21 cellular contexts compared by ENCODE assay signal in genomic region chr4:167986044-167986443, GRCh38.
A peak's percentile ranks its signal among the peaks of the same experiment; 100 is the strongest.
DNase-seq lines count a peak whose midpoint lies in the region; ATAC-seq, FAIRE-seq and TF ChIP-seq lines count a peak whose summit lies in the region.
"Had no signal": no experiment of that assay in that cellular context is flagged by ENCODE, and none has a peak within 500 bp of the region (broad histone marks: within the 10 kb centered on the region; RNA-seq: fewer than 3 reads in every experiment).

No MANE protein-coding gene starts in this region.

- H3K4me3 ChIP-seq in H1 (ENCODE audit: extremely low read depth in 1 of 4, insufficient read depth in 2 of 4, low read depth in 3 of 4, low read length in 4 of 4) (no peak overlapping the region), spleen (no peak overlapping the region), aorta (ENCODE audit: low read length in 2 of 2) (no peak overlapping the region), adrenal gland (no peak overlapping the region)
- H3K4me3 ChIP-seq: BLaER1 had no signal

- H2AFZ ChIP-seq in H1 (ENCODE audit: low read length): no peak overlapping the region

- POLR2A ChIA-PET in H1 (lab: Charles Lee; ENCODE audit: partially characterized antibody): no interaction called here

- TF ChIP-seq RAD21 in H1 (IDR thresholded peaks at IDR 0.05 in 1 of 2, conservative IDR thresholded peaks at IDR 0.05 in 1 of 2; ENCODE audit: low read depth in 2 of 2, low read length in 2 of 2): no peak

- DNase-seq in H1 (ENCODE audit: low read depth in 1 of 2, low spot score in 2 of 2) (no peak), spleen (peak; percentile 46), aorta (no peak), LoVo (ENCODE audit: low spot score) (no peak), A172 (ENCODE audit: low spot score) (no peak), adrenal gland (no peak)
- DNase-seq: CD4-positive, CD25-positive, alpha-beta regulatory T cell; CD8-positive, alpha-beta T cell; DMS 273 treated with DMSO at 0.1 percent for 48 hours; DMS79; EL; GF-D8; GOT3; H7; HCEC 1CT had no signal

- H3K4me2 ChIP-seq in H1 (ENCODE audit: insufficient read depth in 1 of 2, low read depth in 2 of 2, low read length in 2 of 2): no peak overlapping the region
- H3K4me2 ChIP-seq: BLaER1 had no signal

- ATAC-seq in aorta (ENCODE audit: low FRiP score): peak; percentile 52
- ATAC-seq: CD8-positive, alpha-beta T cell had no signal

- no peak overlapping the region for H3K56ac ChIP-seq in H1 (replicated peaks; ENCODE audit: insufficient read length, low read depth, low read length)

- H4K5ac ChIP-seq in H1 (ENCODE audit: insufficient read length, low read depth, low read length): no peak overlapping the region

- intact Hi-C loops in spleen (cut with DNase I; ENCODE audit: low total_unique reads) (no loop called here), aorta (cut with DNase I) (no loop called here), adrenal gland (cut with DNase I) (no loop called here)

- H3K4ac ChIP-seq in H1 (replicated peaks; ENCODE audit: insufficient read length, low read depth, low read length): no peak overlapping the region

- no peak overlapping the region for H3K23ac ChIP-seq in H1 (ENCODE audit: insufficient read length)

- H3K9me3 ChIP-seq in H1 (ENCODE audit: insufficient read depth in 2 of 2, low read depth in 1 of 2, low read length in 1 of 2) (no peaks in the 10 kb centered on the region), spleen (peaks cover 0 to 49% (median 45%) of the 10 kb centered on the region in 8 donors), aorta (ENCODE audit: control insufficient read depth, low read length) (peaks cover 2% of the 10 kb centered on the region), adrenal gland (replicated peaks in 1 of 3) (no peaks in the 10 kb centered on the region)
- H3K9me3 ChIP-seq: BLaER1 had no signal

- no peak overlapping the region; the same call in 1 of the 2 replicates for H2BK12ac ChIP-seq in H1 (ENCODE audit: low read depth, low read length)

- CTCF ChIA-PET in H1 (lab: Charles Lee; ENCODE audit: partially characterized antibody): interaction anchor here (1.8 kb wide), 1 partner anchor 168 kb away, joined by 4 read pairs; no protein-coding TSS in a partner anchor

- no peak overlapping the region for H4K8ac ChIP-seq in H1 (ENCODE audit: extremely low read depth, insufficient read depth, low read length)

- WGBS in H1 (ENCODE audit: extremely low coverage in 1 of 2, insufficient coverage in 1 of 2, insufficient read length in 1 of 2, insufficient replicate concordance in 2 of 2, low coverage in 1 of 2, low lambda C conversion rate in 2 of 2, missing lambda C conversion rate in 1 of 2), 2 experiments: 96% methylated on average over 3 of the region's 3 CpGs; no CpG with 5 or more reads in 1 of the 2 experiments
- 82 to 92% (median 85%) methylated on average over 2 to 3 of the region's 3 CpGs for WGBS in spleen, 5 donors
- WGBS in aorta, 2 donors: 85 to 88% methylated on average over 3 of the region's 3 CpGs
- 56 to 93% (median 83%) methylated on average over 3 of the region's 3 CpGs; no CpG with 5 or more reads in 1 of the 4 donors for WGBS in adrenal gland, 4 donors

- H3K18ac ChIP-seq in H1 (ENCODE audit: extremely low read depth, low read length): no peak overlapping the region

- H4K20me1 ChIP-seq in H1 (replicated peaks in 1 of 2; ENCODE audit: control insufficient read depth in 1 of 2, insufficient read depth in 2 of 2, low read length in 2 of 2): no peaks in the 10 kb centered on the region
- H4K20me1 ChIP-seq: BLaER1 had no signal

- H3K36me3 ChIP-seq in H1 (ENCODE audit: control insufficient read depth in 2 of 4, insufficient read depth in 4 of 4, low read length in 3 of 4): no peaks in the 10 kb centered on the region
- no peaks in the 10 kb centered on the region for H3K36me3 ChIP-seq in spleen
- no peaks in the 10 kb centered on the region for H3K36me3 ChIP-seq in aorta (ENCODE audit: control insufficient read depth in 1 of 2, insufficient read depth in 2 of 2, low read length in 1 of 2)
- no peaks in the 10 kb centered on the region for H3K36me3 ChIP-seq in adrenal gland (replicated peaks in 1 of 2)
- H3K36me3 ChIP-seq: BLaER1 had no signal

- H3K79me1 ChIP-seq in H1 (ENCODE audit: low read depth, low read length): no peaks in the 10 kb centered on the region

- H3K27me3 ChIP-seq in H1 (replicated peaks in 1 of 4; ENCODE audit: control insufficient read depth in 3 of 4, extremely low read depth in 1 of 4, insufficient read depth in 3 of 4, low read length in 3 of 4) (no peaks in the 10 kb centered on the region), spleen (replicated peaks in 1 of 7) (no peaks in the 10 kb centered on the region), aorta (ENCODE audit: control insufficient read depth in 1 of 2, insufficient read depth in 2 of 2, low read length in 1 of 2) (no peaks in the 10 kb centered on the region), adrenal gland (no peaks in the 10 kb centered on the region)
- H3K27me3 ChIP-seq: BLaER1 had no signal

- no peak for TF ChIP-seq CTCF in H1 (IDR thresholded peaks at IDR 0.05; ENCODE audit: control extremely low read depth in 1 of 3, insufficient read depth in 1 of 3, low read depth in 1 of 3, low read length in 3 of 3)
- no peak for TF ChIP-seq CTCF in spleen (IDR thresholded peaks at IDR 0.05 in 8 of 11, conservative IDR thresholded peaks at IDR 0.05 in 3 of 11)
- no peak for TF ChIP-seq CTCF in adrenal gland (IDR thresholded peaks at IDR 0.05)

- peak overlapping the region; percentile 22 for H2BK120ac ChIP-seq in H1 (replicated peaks; ENCODE audit: low read depth, low read length)

- FAIRE-seq in H1 (lab: Jason Lieb, UNC): no peak
- FAIRE-seq: A204.1, D721Med, GM12891, GM18507 had no signal

- H3K9ac ChIP-seq in H1 (replicated peaks in 1 of 4; ENCODE audit: extremely low read depth in 1 of 4, low read depth in 3 of 4, low read length in 3 of 4): no peak overlapping the region
- H3K9ac ChIP-seq: BLaER1 had no signal

- no peaks in the 10 kb centered on the region for H3K79me2 ChIP-seq in H1 (ENCODE audit: control insufficient read depth in 1 of 2, insufficient read depth in 2 of 2, low read length in 2 of 2)

- H3K27ac ChIP-seq in H1 (ENCODE audit: low read depth, low read length) (no peak overlapping the region), spleen (no peak overlapping the region), aorta (ENCODE audit: low read depth in 1 of 2, low read length in 2 of 2) (no peak overlapping the region), adrenal gland (no peak overlapping the region)
- H3K27ac ChIP-seq: BLaER1, C4-2B had no signal

- H2BK5ac ChIP-seq in H1 (ENCODE audit: low read depth, low read length): no peak overlapping the region

- H4K91ac ChIP-seq in H1 (replicated peaks; ENCODE audit: insufficient read length, low read length): peak overlapping the region; percentile 15

- H3K4me1 ChIP-seq in H1 (replicated peaks in 1 of 4; ENCODE audit: control insufficient read depth in 3 of 4, insufficient read depth in 4 of 4, low read length in 3 of 4) (no peaks in the 10 kb centered on the region), spleen (no peaks in the 10 kb centered on the region), aorta (ENCODE audit: control insufficient read depth in 1 of 2, insufficient read depth in 2 of 2, low read length in 2 of 2) (no peaks in the 10 kb centered on the region), adrenal gland (replicated peaks in 1 of 2) (no peaks in the 10 kb centered on the region)
- H3K4me1 ChIP-seq: BLaER1 had no signal

- H3K14ac ChIP-seq in H1 (ENCODE audit: insufficient read length): no peak overlapping the region

- TF ChIP-seq POLR2A in H1 (IDR thresholded peaks at IDR 0.05; ENCODE audit: control extremely low read depth in 1 of 2, low read depth in 2 of 2, low read length in 2 of 2) (no peak), spleen (IDR thresholded peaks at IDR 0.05) (no peak), adrenal gland (IDR thresholded peaks at IDR 0.05) (no peak)

- H2BK15ac ChIP-seq in H1 (ENCODE audit: low read length): 0 out of 2 replicates have a peak overlapping the region, but pooled peaks have one; percentile 61

- TF ChIP-seq EP300 in H1 (IDR thresholded peaks at IDR 0.05; ENCODE audit: borderline replicate concordance in 1 of 2, low read depth in 2 of 2, low read length in 2 of 2): no peak

- no peak overlapping the region for H2AK5ac ChIP-seq in H1 (ENCODE audit: low read depth, low read length)

- no peaks in the 10 kb centered on the region for H3K23me2 ChIP-seq in H1 (ENCODE audit: low read depth, low read length)

- no peak overlapping the region for H2BK20ac ChIP-seq in H1 (ENCODE audit: low read length)

TF ChIP-seq in H1, 55 proteins besides CTCF, POLR2A, EP300 and RAD21:
- no peak for TF ChIP-seq EGR1 (IDR thresholded peaks at IDR 0.05; ENCODE audit: borderline replicate concordance, low read depth, low read length)
- TF ChIP-seq CTBP2 (IDR thresholded peaks at IDR 0.05; ENCODE audit: borderline replicate concordance, insufficient read depth, insufficient read length, low read length): no peak
- TF ChIP-seq JUND (IDR thresholded peaks at IDR 0.05; ENCODE audit: low read length): no peak
- no peak for TF ChIP-seq EZH2 (IDR thresholded peaks at IDR 0.05; ENCODE audit: low read depth, low read length, severe bottlenecking)
- TF ChIP-seq YY1 (IDR thresholded peaks at IDR 0.05; ENCODE audit: low read depth, low read length): no peak
- TF ChIP-seq HDAC6 (IDR thresholded peaks at IDR 0.05; ENCODE audit: low read depth, low read length): no peak
- TF ChIP-seq POLR2AphosphoS5 (IDR thresholded peaks at IDR 0.05; ENCODE audit: low read depth, low read length): no peak
- no peak for TF ChIP-seq PHF8 (conservative IDR thresholded peaks at IDR 0.05; ENCODE audit: low read depth, low read length)
- TF ChIP-seq E2F6 (IDR thresholded peaks at IDR 0.05): no peak
- no peak for TF ChIP-seq KDM1A (IDR thresholded peaks at IDR 0.05; ENCODE audit: borderline replicate concordance, low read length)
- TF ChIP-seq RFX5 (IDR thresholded peaks at IDR 0.05; ENCODE audit: borderline replicate concordance, low read depth, low read length): no peak
- TF ChIP-seq BRCA1 (IDR thresholded peaks at IDR 0.05; ENCODE audit: low read depth, low read length): no peak
- no peak for TF ChIP-seq KDM5A (IDR thresholded peaks at IDR 0.05; ENCODE audit: low read length)
- TF ChIP-seq SP1 (IDR thresholded peaks at IDR 0.05; ENCODE audit: low read depth, low read length): no peak
